In the genomic region with DNA sequence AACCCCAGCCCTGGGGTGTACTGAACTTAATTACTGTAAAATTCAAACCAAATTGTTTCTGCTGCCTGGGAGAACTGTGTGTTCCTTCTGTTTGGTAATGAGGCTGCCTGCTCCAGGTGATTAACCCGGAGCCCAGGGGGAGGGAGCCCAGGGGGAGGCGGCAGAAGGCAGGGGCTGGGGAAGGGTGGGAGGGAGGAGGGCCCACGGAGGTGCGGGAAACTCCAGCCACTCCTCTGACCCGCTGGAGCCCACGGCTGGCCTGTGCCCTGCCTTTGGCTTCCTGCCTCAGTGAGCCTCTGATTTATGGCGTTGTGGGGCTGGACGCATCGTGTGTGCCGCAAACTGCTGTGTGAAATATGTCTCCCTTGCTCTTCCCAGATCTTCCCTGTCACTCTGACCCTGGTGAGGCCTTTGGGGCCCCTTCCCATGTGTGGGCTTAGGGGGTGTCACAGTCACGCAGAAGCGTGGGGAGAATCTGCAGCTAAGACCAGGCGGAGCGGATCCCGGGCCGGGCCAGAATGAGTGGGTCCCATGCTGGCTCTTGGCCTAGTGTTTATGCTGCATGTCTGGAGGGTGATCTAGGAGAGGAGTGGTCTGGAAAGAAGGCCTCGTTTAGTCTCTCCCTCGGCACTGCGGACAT, we compare ENCODE assay signal across 12 cellular contexts.
DNase-seq lines count a peak whose midpoint lies in the region; ATAC-seq and TF ChIP-seq lines count a peak whose summit lies in the region.
"Had no signal": no experiment of that assay in that cellular context is flagged by ENCODE, and none has a peak within 500 bp of the region (broad histone marks: within the 10 kb centered on the region; RNA-seq: fewer than 3 reads in every experiment).

No MANE protein-coding gene starts in this region.

- CTCF ChIA-PET in RWPE1 (lab: Yijun Ruan, JAX): no interaction called here

- H3K36me3 ChIP-seq in prostate gland: no peaks in the 10 kb centered on the region

- H3K4me1 Mint-ChIP-seq in glutamatergic neuron (ENCODE audit: low read depth, unreplicated experiment): peaks cover 46% of the 10 kb centered on the region
- H3K4me1 Mint-ChIP-seq: activated CD4-positive, alpha-beta T cell treated with anti-CD3 and anti-CD28 coated beads, Interleukin-2, amount 10 ng/mL, durations not matched to agents 7 days and 5 days; CD14-positive monocyte had no signal

- intact Hi-C loops in prostate gland (cut with DNase I): no loop called here

- H3K4me3 ChIP-seq in prostate gland: no peak overlapping the region

- H3K9me3 ChIP-seq in prostate gland: no peaks in the 10 kb centered on the region

- TF ChIP-seq CTCF in RWPE1 (conservative IDR thresholded peaks at IDR 0.05; ENCODE audit: low read depth): no peak
- no peak for TF ChIP-seq CTCF in glutamatergic neuron (IDR thresholded peaks at IDR 0.05; ENCODE audit: partially characterized antibody, unreplicated experiment)
- no peak for TF ChIP-seq CTCF in prostate gland (IDR thresholded peaks at IDR 0.05)

- peak overlapping the region; percentile 75 for H3K27ac Mint-ChIP-seq in glutamatergic neuron (ENCODE audit: unreplicated experiment)
- H3K27ac Mint-ChIP-seq: activated CD4-positive, alpha-beta T cell treated with anti-CD3 and anti-CD28 coated beads, Interleukin-2, amount 10 ng/mL, durations not matched to agents 7 days and 5 days; CD14-positive monocyte had no signal

- H3K27ac ChIP-seq in RWPE1 (peak overlapping the region; percentile 12; the same call in 1 of the 2 replicates), prostate gland (peak overlapping the region; percentile 55 to 73)

- WGBS in prostate gland: 38% methylated on average over 15 of the region's 19 CpGs

- POLR2A ChIA-PET in RWPE1 (lab: Yijun Ruan, JAX; ENCODE audit: low non-redundant PET): no interaction called here

- H3K27me3 ChIP-seq in prostate gland (replicated peaks; ENCODE audit: insufficient read depth): no peaks in the 10 kb centered on the region

- DNase-seq in AG08396 (ENCODE audit: low spot score): peak; percentile 35
- no peak for DNase-seq in RWPE1 (ENCODE audit: low spot score)
- no peak for DNase-seq in glutamatergic neuron
- no peak for DNase-seq in prostate gland (ENCODE audit: low spot score)
- no peak for DNase-seq in CD1c-positive myeloid dendritic cell (ENCODE audit: extremely low spot score)
- DNase-seq in NCI-H1694 (lab: John Stamatoyannopoulos, UW): no peak
- DNase-seq: activated CD4-positive, alpha-beta T cell treated with anti-CD3 and anti-CD28 coated beads, Interleukin-2, amount 10 ng/mL, durations not matched to agents 7 days and 5 days; activated naive CD4-positive, alpha-beta T cell treated with anti-CD3 and anti-CD28 coated beads, Interleukin-2, amount 50 U/mL, for 16 hours; NCI-H446 treated with DMSO at 0.1 percent for 48 hours had no signal

- ATAC-seq in HG02870 (IDR thresholded peaks at IDR 0.05; ENCODE audit: unreplicated experiment) (no peak), GM19397 (IDR thresholded peaks at IDR 0.05; ENCODE audit: unreplicated experiment) (no peak)

- peaks cover 10% of the 10 kb centered on the region for H3K36me3 Mint-ChIP-seq in glutamatergic neuron (ENCODE audit: unreplicated experiment)

- peak overlapping the region; percentile 49 for H3K4me3 Mint-ChIP-seq in glutamatergic neuron (ENCODE audit: unreplicated experiment)
- H3K4me3 Mint-ChIP-seq: activated CD4-positive, alpha-beta T cell treated with anti-CD3 and anti-CD28 coated beads, Interleukin-2, amount 10 ng/mL, durations not matched to agents 7 days and 5 days; CD14-positive monocyte had no signal

- H3K9me3 Mint-ChIP-seq in glutamatergic neuron (ENCODE audit: unreplicated experiment): peaks cover 16% of the 10 kb centered on the region

- no peak for TF ChIP-seq POLR2A in prostate gland (IDR thresholded peaks at IDR 0.05)

- peaks cover 15% of the 10 kb centered on the region for H3K4me1 ChIP-seq in prostate gland (replicated peaks)

- peaks cover 13% of the 10 kb centered on the region for H3K27me3 Mint-ChIP-seq in glutamatergic neuron (ENCODE audit: unreplicated experiment)
- H3K27me3 Mint-ChIP-seq: activated CD4-positive, alpha-beta T cell treated with anti-CD3 and anti-CD28 coated beads, Interleukin-2, amount 10 ng/mL, durations not matched to agents 7 days and 5 days had no signal
